8 cellular contexts compared by ENCODE assay signal in genomic region chr16:88662843-88663606, GRCh38. TPM values are rescaled to one million over a fixed set of nuclear protein-coding genes. Genes with fewer than 3 reads are reported as not detected.
DNase-seq lines count a peak whose midpoint lies in the region; TF ChIP-seq lines count a peak whose summit lies in the region.

Gene MVD (minus strand): TSS chr16:88663091. CDS start chr16:88663080, 11 bp downstream.

- TF ChIP-seq CTCF in fibroblast of pulmonary artery (IDR thresholded peaks at IDR 0.05; ENCODE audit: low read length, missing control alignments): no peak
- TF ChIP-seq CTCF in nephron (IDR thresholded peaks at IDR 0.05; ENCODE audit: unreplicated experiment in 3 of 3): no peak

- H3K27ac Mint-ChIP-seq in nephron: peak within 1 kb of the TSS; percentile 4 to 79 (median 78)
- H3K27ac Mint-ChIP-seq in stimulated activated naive CD8-positive, alpha-beta T cell treated with anti-CD3 and anti-CD28 coated beads, Interleukin-15, Interleukin-2, amounts not matched to agents 100 ng/mL and 50 ng/mL, for 24 hours: peak within 1 kb of the TSS; percentile 90

- H3K9me3 Mint-ChIP-seq in nephron: no peaks in the 10 kb centered on the region
- H3K9me3 Mint-ChIP-seq in stimulated activated naive CD8-positive, alpha-beta T cell treated with anti-CD3 and anti-CD28 coated beads, Interleukin-15, Interleukin-2, amounts not matched to agents 100 ng/mL and 50 ng/mL, for 24 hours: no peaks in the 10 kb centered on the region

- H3K4me3 Mint-ChIP-seq in nephron: peak within 1 kb of the TSS; percentile 93 to 95 (median 94)
- H3K4me3 Mint-ChIP-seq in stimulated activated naive CD8-positive, alpha-beta T cell treated with anti-CD3 and anti-CD28 coated beads, Interleukin-15, Interleukin-2, amounts not matched to agents 100 ng/mL and 50 ng/mL, for 24 hours: peak within 1 kb of the TSS; percentile 89

- H3K27me3 Mint-ChIP-seq in nephron (ENCODE audit: low read depth): no peaks in the 10 kb centered on the region
- H3K27me3 Mint-ChIP-seq in stimulated activated naive CD8-positive, alpha-beta T cell treated with anti-CD3 and anti-CD28 coated beads, Interleukin-15, Interleukin-2, amounts not matched to agents 100 ng/mL and 50 ng/mL, for 24 hours: no peaks in the 10 kb centered on the region

- H3K4me1 Mint-ChIP-seq in nephron: peaks cover 25% of the 10 kb centered on the region
- H3K4me1 Mint-ChIP-seq in stimulated activated naive CD8-positive, alpha-beta T cell treated with anti-CD3 and anti-CD28 coated beads, Interleukin-15, Interleukin-2, amounts not matched to agents 100 ng/mL and 50 ng/mL, for 24 hours (ENCODE audit: low read depth): peaks cover 25% of the 10 kb centered on the region

- no peaks in the 10 kb centered on the region for H3K36me3 Mint-ChIP-seq in nephron (ENCODE audit: low read depth)
- H3K36me3 Mint-ChIP-seq in stimulated activated naive CD8-positive, alpha-beta T cell treated with anti-CD3 and anti-CD28 coated beads, Interleukin-15, Interleukin-2, amounts not matched to agents 100 ng/mL and 50 ng/mL, for 24 hours (ENCODE audit: low read depth): no peaks in the 10 kb centered on the region

- H3K4me3 ChIP-seq in fibroblast of pulmonary artery (replicated peaks; ENCODE audit: low read depth, low read length): peak within 1 kb of the TSS; percentile 75

- DNase-seq in ELF-1 (ENCODE audit: low read depth, low spot score) (peak; percentile 99), H4 (ENCODE audit: low spot score) (peak; percentile 99), LoVo (ENCODE audit: low spot score) (peak; percentile 98), SHP77 (lab: John Stamatoyannopoulos, UW) (peak; percentile 98 to 99), fibroblast of pulmonary artery (ENCODE audit: low read depth) (peak; percentile 98)
- peak; percentile 92 for DNase-seq in activated effector memory CD4-positive, alpha-beta T cell treated with Interleukin-2 at 50 U/mL for 16 hours

RNA-seq across cellular contexts. Expression of gene MVD, which starts in this region (rescaled TPM):
- 28.1 and 41.5 TPM in 2 replicates for total RNA-seq in H4 (2014; rRNA removed; shearing (Covaris generic))

Comparison
In these comparisons a context has a peak if more than half of its experiments do, and no peak if none do; other contexts are left out.
1. Peak in every context shown above with its lines: DNase-seq and H3K4me3 ChIP-seq.